Comparison of ENCODE assay signal across 18 cellular contexts in the genomic region with DNA sequence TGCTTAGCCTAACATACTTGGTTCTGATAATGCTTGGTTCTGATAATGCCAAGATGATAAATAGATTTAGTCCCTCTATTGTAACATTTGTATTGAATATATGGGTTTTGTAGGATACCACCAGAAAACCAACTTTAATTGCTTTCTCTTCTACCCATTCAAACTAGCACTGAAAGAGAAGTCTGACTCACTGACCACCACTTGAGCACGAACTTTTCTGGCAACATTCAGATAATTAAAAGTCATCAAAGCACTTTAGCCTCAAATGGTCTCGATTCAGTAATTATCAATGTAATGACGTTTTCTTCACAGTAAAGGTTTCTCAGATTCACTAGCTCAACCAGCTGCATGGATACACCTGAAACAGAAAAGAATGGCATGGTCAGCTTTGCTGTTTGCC.
DNase-seq lines count a peak whose midpoint lies in the region; ATAC-seq lines count a peak whose summit lies in the region.
"Had no signal": no experiment of that assay in that cellular context is flagged by ENCODE, and none has a peak within 500 bp of the region (broad histone marks: within the 10 kb centered on the region; RNA-seq: fewer than 3 reads in every experiment).

No MANE protein-coding gene starts in this region.

- no peaks in the 10 kb centered on the region for H3K9me3 Mint-ChIP-seq in stimulated activated effector memory CD8-positive, alpha-beta T cell treated with anti-CD3 and anti-CD28 coated beads, Interleukin-12 subunit alpha, Interleukin-12 subunit beta, amount 100 ng/mL, for 72 hours
- H3K9me3 Mint-ChIP-seq: central memory CD8-positive, alpha-beta T cell had no signal

- no peaks in the 10 kb centered on the region for H3K36me3 Mint-ChIP-seq in stimulated activated effector memory CD8-positive, alpha-beta T cell treated with anti-CD3 and anti-CD28 coated beads, Interleukin-12 subunit alpha, Interleukin-12 subunit beta, amount 100 ng/mL, for 72 hours
- H3K36me3 Mint-ChIP-seq: naive thymus-derived CD4-positive, alpha-beta T cell had no signal

- DNase-seq in GM03348 (ENCODE audit: low spot score) (peak; percentile 11), HCEC 1CT (peak; percentile 35), astrocyte of the hippocampus (ENCODE audit: low read depth, low spot score) (peak; percentile 74), AML-193 (lab: John Stamatoyannopoulos, UW) (no peak), posterior cingulate gyrus (no peak)
- no peak for DNase-seq in stimulated activated effector memory CD8-positive, alpha-beta T cell treated with anti-CD3 and anti-CD28 coated beads, Interleukin-12 subunit alpha, Interleukin-12 subunit beta, amount 100 ng/mL, for 72 hours (ENCODE audit: low spot score in 2 of 2)
- DNase-seq: activated effector memory CD4-positive, alpha-beta T cell treated with Interleukin-2 at 50 U/mL for 16 hours; DMS 273 treated with DMSO at 0.1 percent for 48 hours; effector memory CD4-positive, alpha-beta T cell; KG1; naive thymus-derived CD4-positive, alpha-beta T cell; NCI-H1092 treated with DMSO at 0.1 percent for 48 hours; ovary; T-helper 9 cell had no signal

- H3K27ac Mint-ChIP-seq in stimulated activated effector memory CD8-positive, alpha-beta T cell treated with anti-CD3 and anti-CD28 coated beads, Interleukin-12 subunit alpha, Interleukin-12 subunit beta, amount 100 ng/mL, for 72 hours: no peak overlapping the region
- H3K27ac Mint-ChIP-seq: naive thymus-derived CD4-positive, alpha-beta T cell had no signal

- peaks cover 20% of the 10 kb centered on the region for H3K4me1 Mint-ChIP-seq in stimulated activated effector memory CD8-positive, alpha-beta T cell treated with anti-CD3 and anti-CD28 coated beads, Interleukin-12 subunit alpha, Interleukin-12 subunit beta, amount 100 ng/mL, for 72 hours
- H3K4me1 Mint-ChIP-seq: central memory CD8-positive, alpha-beta T cell; naive thymus-derived CD4-positive, alpha-beta T cell had no signal

- peak; percentile 92 for ATAC-seq in stimulated activated effector memory CD8-positive, alpha-beta T cell treated with anti-CD3 and anti-CD28 coated beads, Interleukin-12 subunit alpha, Interleukin-12 subunit beta, amount 100 ng/mL, for 72 hours
- ATAC-seq in HG03469 (IDR thresholded peaks at IDR 0.05; ENCODE audit: unreplicated experiment): no peak
- ATAC-seq: naive thymus-derived CD4-positive, alpha-beta T cell; Panc1; sciatic nerve had no signal

- H3K4me3 Mint-ChIP-seq in stimulated activated effector memory CD8-positive, alpha-beta T cell treated with anti-CD3 and anti-CD28 coated beads, Interleukin-12 subunit alpha, Interleukin-12 subunit beta, amount 100 ng/mL, for 72 hours: no peak overlapping the region
- H3K4me3 Mint-ChIP-seq: central memory CD8-positive, alpha-beta T cell; naive thymus-derived CD4-positive, alpha-beta T cell had no signal

- intact Hi-C loops in posterior cingulate gyrus (cut with DNase I): no loop called here

Comparison
In these comparisons a context has a peak if more than half of its experiments do, and no peak if none do; other contexts are left out.
1. DNase-seq: peak in GM03348 (single experiment), HCEC 1CT (single experiment) and astrocyte of the hippocampus (single experiment); none in stimulated activated effector memory CD8-positive, alpha-beta T cell treated with anti-CD3 and anti-CD28 coated beads, Interleukin-12 subunit alpha, Interleukin-12 subunit beta, amount 100 ng/mL, for 72 hours (0 of 2), AML-193 (0 of 2) and posterior cingulate gyrus (0 of 10).